ENCODE assay signal across 26 cellular contexts in the genomic region with DNA sequence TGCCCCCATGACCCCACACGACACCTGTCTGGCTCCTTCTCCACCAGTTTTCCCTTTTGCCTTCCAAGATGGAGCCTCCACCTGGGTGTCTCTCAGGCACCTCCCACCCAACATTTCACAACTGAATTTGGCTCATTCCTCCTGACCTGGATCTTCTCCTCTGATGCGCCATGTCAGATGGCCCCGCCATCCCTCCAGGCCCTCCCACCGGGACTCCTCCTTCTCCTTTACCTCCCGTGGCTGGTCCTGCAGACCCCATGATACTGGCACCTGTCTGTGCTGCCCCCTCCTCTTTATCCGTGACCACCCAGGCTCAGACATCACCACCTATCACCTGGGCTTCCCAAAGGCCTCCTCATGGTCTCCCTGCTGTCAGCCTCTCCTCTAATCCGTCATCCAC.
"Had no signal": no experiment of that assay in that cellular context is flagged by ENCODE, and none has a peak within 500 bp of the region (broad histone marks: within the 10 kb centered on the region; RNA-seq: fewer than 3 reads in every experiment).

No MANE protein-coding gene starts in this region.

- H3K27me3 ChIP-seq: foreskin keratinocyte, hepatocyte, neutrophil, right lobe of liver, upper lobe of left lung had no signal

- H3K4me3 Mint-ChIP-seq: endodermal cell; nephron; stimulated activated naive CD8-positive, alpha-beta T cell treated with anti-CD3 and anti-CD28 coated beads, Interleukin-15, amount 100 ng/mL, for 72 hours had no signal

- H3K4me2 ChIP-seq: hepatocyte had no signal

- DNase-seq: central memory CD4-positive, alpha-beta T cell; dorsolateral prefrontal cortex; effector CD8-positive, alpha-beta T cell; endodermal cell; foreskin keratinocyte; heart left ventricle; kidney glomerular epithelial cell; left colon; left ventricle myocardium inferior; lower lobe of right lung; right lobe of liver; small intestine; stimulated activated CD4-positive, alpha-beta T cell treated with anti-CD3 and anti-CD28 coated beads, Interleukin-15, amount 100 ng/mL, for 24 hours; stimulated activated CD4-positive, alpha-beta T cell treated with anti-CD3 and anti-CD28 coated beads, Interleukin-2, amount 100 ng/mL, for 48 hours; stimulated activated naive CD4-positive, alpha-beta T cell; stimulated activated naive CD8-positive, alpha-beta T cell treated with anti-CD3 and anti-CD28 coated beads, Interleukin-15, amount 100 ng/mL, for 72 hours; upper lobe of left lung had no signal

- H3K79me2 ChIP-seq: hepatocyte, parathyroid adenoma had no signal

- ATAC-seq: esophagus mucosa; foreskin keratinocyte; gastroesophageal sphincter; heart left ventricle; left colon; lower lobe of right lung; right lobe of liver; stimulated activated naive CD8-positive, alpha-beta T cell treated with anti-CD3 and anti-CD28 coated beads, Interleukin-15, amount 100 ng/mL, for 72 hours had no signal

- H3K4me1 ChIP-seq: gastroesophageal sphincter, heart left ventricle, left ventricle myocardium inferior, lower lobe of right lung, parathyroid adenoma, right lobe of liver, upper lobe of left lung had no signal

- H3K36me3 ChIP-seq: gastroesophageal sphincter, heart left ventricle, left ventricle myocardium inferior, lower lobe of right lung, neutrophil, right lobe of liver, suprapubic skin, upper lobe of left lung had no signal

- H3K9me3 ChIP-seq: gastroesophageal sphincter, heart left ventricle, left ventricle myocardium inferior, lower lobe of right lung, neutrophil, right lobe of liver, suprapubic skin, upper lobe of left lung had no signal

- H3K27ac ChIP-seq: dorsolateral prefrontal cortex, epithelial cell of prostate, foreskin keratinocyte, gastroesophageal sphincter, heart left ventricle, hepatocyte, left ventricle myocardium inferior, lower lobe of right lung, neutrophil, parathyroid adenoma, right lobe of liver, suprapubic skin, upper lobe of left lung had no signal

- H3K4me1 Mint-ChIP-seq: nephron had no signal

- H2AFZ ChIP-seq: hepatocyte, parathyroid adenoma had no signal

- H3K9me3 Mint-ChIP-seq: endodermal cell had no signal

- H3K27ac Mint-ChIP-seq: nephron; progenitor cell of endocrine pancreas; stimulated activated naive CD8-positive, alpha-beta T cell treated with anti-CD3 and anti-CD28 coated beads, Interleukin-15, amount 100 ng/mL, for 72 hours had no signal

- H3K4me3 ChIP-seq: dorsolateral prefrontal cortex, gastroesophageal sphincter, heart left ventricle, hepatocyte, left ventricle myocardium inferior, lower lobe of right lung, right lobe of liver, suprapubic skin, upper lobe of left lung had no signal
